ENCODE assay signal across 27 cellular contexts in genomic region chr1:166116026-166116425, GRCh38.
"Had no signal": no experiment of that assay in that cellular context is flagged by ENCODE, and none has a peak within 500 bp of the region (broad histone marks: within the 10 kb centered on the region; RNA-seq: fewer than 3 reads in every experiment).

No MANE protein-coding gene starts in this region.

- H3K4me1 Mint-ChIP-seq: stimulated activated effector memory CD8-positive, alpha-beta T cell treated with anti-CD3 and anti-CD28 coated beads, Interleukin-12 subunit alpha, Interleukin-12 subunit beta, amount 100 ng/mL, for 72 hours; stimulated activated memory B cell treated with anti-CD40 and anti-IgM and Interleukin-4, amounts not matched to agents 10 μg/mL and 1 μg/mL and 100 μg/mL, for 72 hours; stimulated activated naive B cell treated with anti-CD40 and anti-IgM and Interleukin-4, amounts not matched to agents 10 μg/mL and 1 μg/mL and 100 μg/mL, for 72 hours; stimulated activated naive CD8-positive, alpha-beta T cell treated with anti-CD3 and anti-CD28 coated beads, Interleukin-15, amount 100 ng/mL, for 72 hours had no signal

- H3K27me3 Mint-ChIP-seq: stimulated activated memory B cell treated with anti-CD40 and anti-IgM and Interleukin-4, amounts not matched to agents 10 μg/mL and 1 μg/mL and 100 μg/mL, for 72 hours; stimulated activated naive CD8-positive, alpha-beta T cell treated with anti-CD3 and anti-CD28 coated beads, Interleukin-15, Interleukin-2, amounts not matched to agents 100 ng/mL and 50 ng/mL, for 24 hours had no signal

- H3K27ac Mint-ChIP-seq: stimulated activated effector memory CD8-positive, alpha-beta T cell treated with anti-CD3 and anti-CD28 coated beads, Interleukin-12 subunit alpha, Interleukin-12 subunit beta, amount 100 ng/mL, for 72 hours; stimulated activated memory B cell treated with anti-CD40 and anti-IgM and Interleukin-4, amounts not matched to agents 10 μg/mL and 1 μg/mL and 100 μg/mL, for 72 hours; stimulated activated naive B cell treated with anti-CD40 and anti-IgM and Interleukin-4, amounts not matched to agents 10 μg/mL and 1 μg/mL and 100 μg/mL, for 72 hours; stimulated activated naive CD8-positive, alpha-beta T cell treated with anti-CD3 and anti-CD28 coated beads, Interleukin-15, amount 100 ng/mL, for 72 hours; stimulated activated naive CD8-positive, alpha-beta T cell treated with anti-CD3 and anti-CD28 coated beads, Interleukin-15, Interleukin-2, amounts not matched to agents 100 ng/mL and 50 ng/mL, for 24 hours; type B pancreatic cell had no signal

- DNase-seq: stimulated activated CD4-positive, alpha-beta T cell treated with anti-CD3 and anti-CD28 coated beads, Interleukin-2, amount 100 ng/mL, for 48 hours; stimulated activated CD4-positive, alpha-beta T cell treated with anti-CD3 and anti-CD28 coated beads, Interleukin-4, amount 100 ng/mL, for 1 hour; stimulated activated CD4-positive, alpha-beta T cell treated with anti-CD3 and anti-CD28 coated beads, Interleukin-4, amount 100 ng/mL, for 24 hours; stimulated activated CD4-positive, alpha-beta T cell treated with anti-CD3 and anti-CD28 coated beads, Interleukin-4, amount 100 ng/mL, for 4 hours; stimulated activated CD8-positive, alpha-beta memory T cell treated with anti-CD3 and anti-CD28 coated beads, Interleukin-4, amount 100 ng/mL, for 48 hours; stimulated activated naive B cell treated with anti-CD40 and anti-IgM and Interleukin-4, amounts not matched to agents 10 μg/mL and 1 μg/mL and 100 μg/mL, for 72 hours; stimulated activated naive CD4-positive, alpha-beta T cell; stimulated activated naive CD4-positive, alpha-beta T cell treated with Interleukin-2 at 50 U/mL for 16 hours; stimulated activated naive CD8-positive, alpha-beta T cell treated with anti-CD3 and anti-CD28 coated beads, Interleukin-15, amount 100 ng/mL, for 72 hours; stimulated activated naive CD8-positive, alpha-beta T cell treated with anti-CD3 and anti-CD28 coated beads, Interleukin-15, Interleukin-2, amounts not matched to agents 100 U/mL and 50 U/mL, for 24 hours; stomach; substantia nigra; testis; thyroid gland; tibial artery; transverse colon; trophoblast cell; upper lobe of left lung; upper lobe of right lung; uterus had no signal

- H3K9me3 Mint-ChIP-seq: stimulated activated effector memory CD8-positive, alpha-beta T cell treated with anti-CD3 and anti-CD28 coated beads, Interleukin-12 subunit alpha, Interleukin-12 subunit beta, amount 100 ng/mL, for 72 hours; stimulated activated memory B cell treated with anti-CD40 and anti-IgM and Interleukin-4, amounts not matched to agents 10 μg/mL and 1 μg/mL and 100 μg/mL, for 72 hours; stimulated activated naive B cell treated with anti-CD40 and anti-IgM and Interleukin-4, amounts not matched to agents 10 μg/mL and 1 μg/mL and 100 μg/mL, for 72 hours; stimulated activated naive CD8-positive, alpha-beta T cell treated with anti-CD3 and anti-CD28 coated beads, Interleukin-15, Interleukin-2, amounts not matched to agents 100 ng/mL and 50 ng/mL, for 24 hours; type B pancreatic cell had no signal

- H3K4me1 ChIP-seq: stomach, suprapubic skin, testis, thyroid gland, tibial artery, tibial nerve, transverse colon, upper lobe of left lung, upper lobe of right lung, uterus had no signal

- H3K27me3 ChIP-seq: stomach, suprapubic skin, testis, thyroid gland, tibial artery, tibial nerve, transverse colon, upper lobe of left lung, upper lobe of right lung, uterus had no signal

- H3K4me3 Mint-ChIP-seq: stimulated activated effector memory CD8-positive, alpha-beta T cell treated with anti-CD3 and anti-CD28 coated beads, Interleukin-12 subunit alpha, Interleukin-12 subunit beta, amount 100 ng/mL, for 72 hours; stimulated activated memory B cell treated with anti-CD40 and anti-IgM and Interleukin-4, amounts not matched to agents 10 μg/mL and 1 μg/mL and 100 μg/mL, for 72 hours; stimulated activated naive B cell treated with anti-CD40 and anti-IgM and Interleukin-4, amounts not matched to agents 10 μg/mL and 1 μg/mL and 100 μg/mL, for 72 hours; stimulated activated naive CD8-positive, alpha-beta T cell treated with anti-CD3 and anti-CD28 coated beads, Interleukin-15, amount 100 ng/mL, for 72 hours; stimulated activated naive CD8-positive, alpha-beta T cell treated with anti-CD3 and anti-CD28 coated beads, Interleukin-15, Interleukin-2, amounts not matched to agents 100 ng/mL and 50 ng/mL, for 24 hours; type B pancreatic cell had no signal

- ATAC-seq: stimulated activated effector memory CD8-positive, alpha-beta T cell treated with anti-CD3 and anti-CD28 coated beads, Interleukin-12 subunit alpha, Interleukin-12 subunit beta, amount 100 ng/mL, for 72 hours; stimulated activated memory B cell treated with anti-CD40 and anti-IgM and Interleukin-4, amounts not matched to agents 10 μg/mL and 1 μg/mL and 100 μg/mL, for 72 hours; stimulated activated naive B cell treated with anti-CD40 and anti-IgM and Interleukin-4, amounts not matched to agents 10 μg/mL and 1 μg/mL and 100 μg/mL, for 72 hours; stimulated activated naive CD8-positive, alpha-beta T cell treated with anti-CD3 and anti-CD28 coated beads, Interleukin-15, amount 100 ng/mL, for 72 hours; stimulated activated naive CD8-positive, alpha-beta T cell treated with anti-CD3 and anti-CD28 coated beads, Interleukin-15, Interleukin-2, amounts not matched to agents 100 U/mL and 50 U/mL, for 24 hours; upper lobe of right lung had no signal

- H3K27ac ChIP-seq: stomach, suprapubic skin, testis, thoracic aorta, thyroid gland, tibial artery, tibial nerve, transverse colon, upper lobe of left lung, upper lobe of right lung, uterus had no signal

- H3K36me3 ChIP-seq: stomach, suprapubic skin, thoracic aorta, thyroid gland, tibial artery, transverse colon, upper lobe of left lung, upper lobe of right lung, uterus had no signal

- H3K9me3 ChIP-seq: stomach, suprapubic skin, testis, thoracic aorta, thyroid gland, tibial artery, tibial nerve, transverse colon, upper lobe of left lung, upper lobe of right lung, uterus had no signal

- H3K4me3 ChIP-seq: stomach, suprapubic skin, testis, thoracic aorta, thyroid gland, tibial artery, tibial nerve, transverse colon, upper lobe of left lung, upper lobe of right lung, uterus had no signal

- H3K36me3 Mint-ChIP-seq: stimulated activated effector memory CD8-positive, alpha-beta T cell treated with anti-CD3 and anti-CD28 coated beads, Interleukin-12 subunit alpha, Interleukin-12 subunit beta, amount 100 ng/mL, for 72 hours; stimulated activated memory B cell treated with anti-CD40 and anti-IgM and Interleukin-4, amounts not matched to agents 10 μg/mL and 1 μg/mL and 100 μg/mL, for 72 hours; stimulated activated naive B cell treated with anti-CD40 and anti-IgM and Interleukin-4, amounts not matched to agents 10 μg/mL and 1 μg/mL and 100 μg/mL, for 72 hours; type B pancreatic cell had no signal
